In the genomic region with DNA sequence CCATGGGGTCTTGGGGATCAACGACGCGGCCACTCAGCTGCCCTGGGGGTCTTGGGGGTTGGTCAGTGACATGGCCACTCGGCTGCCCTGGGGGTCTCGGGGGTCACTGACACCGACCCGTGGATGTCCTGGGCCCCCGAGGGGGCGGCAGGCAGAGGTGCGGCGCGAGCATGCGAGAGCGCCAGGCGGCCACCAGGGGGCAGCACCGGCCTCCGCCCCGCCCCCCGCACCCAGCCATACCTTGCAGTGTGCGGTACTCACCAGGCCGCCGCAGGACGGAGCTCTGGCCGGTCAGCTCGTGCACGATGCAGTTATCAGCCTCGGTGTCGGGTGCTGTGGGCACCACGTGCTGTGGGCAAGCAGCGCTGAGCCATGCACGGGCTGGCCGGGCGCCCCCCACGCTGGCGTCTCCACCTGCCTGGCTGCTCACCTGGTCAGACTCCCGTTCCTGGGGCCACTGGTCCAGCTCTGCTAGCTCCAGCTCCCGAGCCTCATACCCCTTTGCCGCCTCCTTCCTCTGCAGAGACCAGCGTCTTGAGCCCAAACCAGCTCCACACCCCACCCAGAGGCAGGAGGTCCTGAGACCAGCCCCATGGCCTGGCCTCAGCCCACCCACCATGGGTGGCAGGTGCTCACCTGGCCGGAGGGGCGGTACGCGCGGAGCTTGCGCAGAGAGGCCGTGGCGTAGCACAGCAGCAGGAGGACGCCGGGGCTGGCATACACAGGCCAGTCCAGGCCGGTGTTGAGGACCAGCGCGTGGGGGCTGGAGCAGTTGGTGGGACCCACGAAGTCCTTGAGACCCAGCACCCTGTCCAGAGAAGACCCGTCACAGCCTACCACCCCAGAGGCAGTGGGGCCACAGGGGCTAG, we compare ENCODE assay signal across 8 cellular contexts. TPM values are rescaled to one million over a fixed set of nuclear protein-coding genes. Genes with fewer than 3 reads are reported as not detected.
DNase-seq lines count a peak whose midpoint lies in the region; ATAC-seq, FAIRE-seq and TF ChIP-seq lines count a peak whose summit lies in the region.

No MANE protein-coding gene starts in this region.

- peak; percentile 93 for TF ChIP-seq CTCF in RWPE2 (IDR thresholded peaks at IDR 0.05; ENCODE audit: poor library complexity, severe bottlenecking)
- peak; percentile 98 to 100 (median 99) for TF ChIP-seq CTCF in upper lobe of left lung (IDR thresholded peaks at IDR 0.05)

- no peak for TF ChIP-seq POLR2A in upper lobe of left lung (IDR thresholded peaks at IDR 0.05)

- H3K4me3 ChIP-seq in RWPE2 (ENCODE audit: severe bottlenecking) (no peak overlapping the region), trophoblast cell (ENCODE audit: low read depth, low read length) (no peak overlapping the region), upper lobe of left lung (no peak overlapping the region)

- H4K8ac ChIP-seq in trophoblast cell (ENCODE audit: low read depth, low read length) = no peak overlapping the region

- H3K4me1 ChIP-seq in RWPE2 (ENCODE audit: insufficient read depth, poor library complexity, severe bottlenecking) (no peaks in the 10 kb centered on the region), trophoblast cell (ENCODE audit: control insufficient read depth in 1 of 2, insufficient read depth in 2 of 2, low read length in 2 of 2) (peaks cover 2 to 5% of the 10 kb centered on the region in 2 experiments), upper lobe of left lung (peaks cover 0 to 8% (median 4%) of the 10 kb centered on the region in 4 donors)

- H2AFZ ChIP-seq in trophoblast cell (ENCODE audit: insufficient read depth, low read length, poor library complexity) = no peak overlapping the region

- no peaks in the 10 kb centered on the region for H3K79me2 ChIP-seq in trophoblast cell (ENCODE audit: control insufficient read depth, insufficient read depth, low read length, poor library complexity)

- no peak overlapping the region for H3K18ac ChIP-seq in trophoblast cell (ENCODE audit: low read length)

- no peak overlapping the region for H3K23ac ChIP-seq in trophoblast cell (ENCODE audit: low read length)

- H3K36me3 ChIP-seq in RWPE2 (ENCODE audit: low read depth) = peaks cover 54% of the 10 kb centered on the region
- peaks cover 68 to 72% of the 10 kb centered on the region in 2 experiments for H3K36me3 ChIP-seq in trophoblast cell (ENCODE audit: control insufficient read depth in 1 of 2, insufficient read depth in 2 of 2, low read length in 2 of 2)
- H3K36me3 ChIP-seq in upper lobe of left lung = peaks cover 0 to 97% (median 71%) of the 10 kb centered on the region in 4 donors

- no peak overlapping the region for H2BK120ac ChIP-seq in trophoblast cell (ENCODE audit: insufficient read depth, low read length, poor library complexity)

- H2AK5ac ChIP-seq in trophoblast cell (ENCODE audit: low read length) = no peak overlapping the region

- H3K14ac ChIP-seq in trophoblast cell (ENCODE audit: low read length) = no peak overlapping the region

- H3K9me3 ChIP-seq in RWPE2 (ENCODE audit: severe bottlenecking) (no peaks in the 10 kb centered on the region), trophoblast cell (ENCODE audit: insufficient read depth, low read depth, low read length) (peaks cover 2% of the 10 kb centered on the region), upper lobe of left lung (no peaks in the 10 kb centered on the region)

- H3K4me2 ChIP-seq in trophoblast cell (ENCODE audit: low read length) = no peak overlapping the region

- H2BK12ac ChIP-seq in trophoblast cell (ENCODE audit: low read length) = no peak overlapping the region

- H4K12ac ChIP-seq in trophoblast cell (ENCODE audit: low read depth, low read length) = no peak overlapping the region

- no peak overlapping the region for H3K4ac ChIP-seq in trophoblast cell (ENCODE audit: low read depth, low read length)

- H3K27me3 ChIP-seq in RWPE2 (ENCODE audit: insufficient read depth, poor library complexity, severe bottlenecking) = no peaks in the 10 kb centered on the region
- no peaks in the 10 kb centered on the region for H3K27me3 ChIP-seq in trophoblast cell (ENCODE audit: insufficient read depth, low read length)
- H3K27me3 ChIP-seq in upper lobe of left lung = no peaks in the 10 kb centered on the region

- H4K91ac ChIP-seq in trophoblast cell (ENCODE audit: low read depth, low read length) = no peak overlapping the region

- DNase-seq in GF-D8 (lab: John Stamatoyannopoulos, UW) (peak; percentile 48), RWPE2 (ENCODE audit: low spot score) (no peak), frontal cortex (ENCODE audit: low spot score in 2 of 2) (peak; percentile 80 to 90), trophoblast cell (peak; percentile 66 to 80), upper lobe of left lung (peak; percentile 88 to 96), NCI-H187 treated with DMSO at 0.1 percent for 48 hours (lab: John Stamatoyannopoulos, UW) (no peak)
- peak; percentile 75 for DNase-seq in activated T-helper 9 cell treated with anti-CD3 and anti-CD28 coated beads, Interleukin-2, amount 50 U/mL, for 16 hours (ENCODE audit: low read depth)

- no peak overlapping the region for H2BK5ac ChIP-seq in trophoblast cell (ENCODE audit: low read depth, low read length, poor library complexity)

- FAIRE-seq in frontal cortex (lab: Jason Lieb, UNC) = no peak

- no CpG with 5 or more reads among the region's 54 CpGs for WGBS in trophoblast cell (ENCODE audit: extremely low coverage, insufficient coverage, insufficient read length)
- WGBS in upper lobe of left lung, 2 donors = 73 to 93% methylated on average over 18 to 19 of the region's 54 CpGs

- ATAC-seq in HG02852 (IDR thresholded peaks at IDR 0.05; ENCODE audit: unreplicated experiment) (peak; percentile 47), RWPE2 (ENCODE audit: low read depth) (peak; percentile 68), upper lobe of left lung (ENCODE audit: low FRiP score in 2 of 2) (peak; percentile 84)

- no peak overlapping the region for H3K9ac ChIP-seq in trophoblast cell (ENCODE audit: low read length)

- TF ChIP-seq EP300 in upper lobe of left lung (IDR thresholded peaks at IDR 0.05) = peak in 1 of 4 donors; percentile 31

- H3K27ac ChIP-seq in RWPE2 (ENCODE audit: poor library complexity, severe bottlenecking) (no peak overlapping the region), trophoblast cell (ENCODE audit: low read depth, low read length) (no peak overlapping the region), upper lobe of left lung (peak overlapping the region in 1 of 4 donors; percentile 17)

- H3K79me1 ChIP-seq in trophoblast cell (ENCODE audit: low read length) = no peaks in the 10 kb centered on the region

RNA-seq across cellular contexts. Expression of a gene that starts 31.2 kb away (rescaled TPM):
- 15.1 TPM for total RNA-seq in frontal cortex
- polyA plus RNA-seq in trophoblast cell (2013) = 25.4 and 28.4 TPM in 2 replicates
- 10 to 100 TPM in 5 of 6 donors, 1 to 10 TPM in 1; 9.4 to 31.4 (median 20.6) TPM for total RNA-seq in upper lobe of left lung

RNA-seq across cellular contexts. Expression of a gene that starts 31.3 kb away (rescaled TPM):
- 10.2 TPM for total RNA-seq in frontal cortex
- polyA plus RNA-seq in trophoblast cell (2013) = 8.7 and 8.8 TPM in 2 replicates
- total RNA-seq in upper lobe of left lung = 100 to 1,000 TPM in 1 of 6 donors, 10 to 100 TPM in 5; 23.2 to 101 (median 64.6) TPM

RNA-seq across cellular contexts. Expression of a gene that starts 47.5 kb away (rescaled TPM):
- total RNA-seq in frontal cortex = 4.1 TPM
- polyA plus RNA-seq in trophoblast cell (2013) = 77.3 and 84.7 TPM in 2 replicates
- total RNA-seq in upper lobe of left lung = 100 to 1,000 TPM; 107 to 535 (median 239) TPM

RNA-seq across cellular contexts. Expression of a gene that starts 51.2 kb away (rescaled TPM):
- total RNA-seq in frontal cortex (not detected), upper lobe of left lung (1 to 10 TPM in 4 of 6 donors, under 1 TPM in 1, not detected in 1; 0.78 to 8.1 (median 7.0) TPM)
- polyA plus RNA-seq in trophoblast cell (2013) = 0.27 and 0.31 TPM in 2 replicates

Comparison
In these comparisons a context has a peak if more than half of its experiments do, and no peak if none do; other contexts are left out.
1. DNase-seq: peak in GF-D8 (single experiment), activated T-helper 9 cell treated with anti-CD3 and anti-CD28 coated beads, Interleukin-2, amount 50 U/mL, for 16 hours (single experiment), frontal cortex (2 of 2), trophoblast cell (2 of 2) and upper lobe of left lung (2 of 2); none in RWPE2 (single experiment) and NCI-H187 treated with DMSO at 0.1 percent for 48 hours (single experiment).
2. RNA of a gene that starts 47.5 kb away (total RNA-seq): 107 to 535 TPM in upper lobe of left lung; 4.1 TPM in frontal cortex (single experiment); every median in the first group is over 10 times any median in the second.
3. Peak in every context shown above with its lines, with median percentiles within 50 percentile points of each other: ATAC-seq.